15 cellular contexts compared by ENCODE assay signal in genomic region chr18:44857744-44858143, GRCh38.
A peak's percentile ranks its signal among the peaks of the same experiment; 100 is the strongest.
DNase-seq lines count a peak whose midpoint lies in the region; ATAC-seq and TF ChIP-seq lines count a peak whose summit lies in the region.
"Had no signal": no experiment of that assay in that cellular context is flagged by ENCODE, and none has a peak within 500 bp of the region (broad histone marks: within the 10 kb centered on the region; RNA-seq: fewer than 3 reads in every experiment).

No MANE protein-coding gene starts in this region.

- peaks cover 47% of the 10 kb centered on the region for H3K4me1 Mint-ChIP-seq in endothelial cell (ENCODE audit: unreplicated experiment)
- peaks cover 6% of the 10 kb centered on the region for H3K4me1 Mint-ChIP-seq in activated CD8-positive, alpha-beta T cell treated with anti-CD3 and anti-CD28 coated beads for 36 hours (ENCODE audit: low read depth)

- no peak for ATAC-seq in activated CD8-positive, alpha-beta T cell treated with anti-CD3 and anti-CD28 coated beads for 36 hours
- ATAC-seq: A549; CD8-positive, alpha-beta T cell; HepG2 had no signal

- POLR2A ChIA-PET in HEK293T (lab: Yijun Ruan, JAX), result no interaction called here
- POLR2A ChIA-PET in activated CD8-positive, alpha-beta T cell treated with anti-CD3 and anti-CD28 coated beads for 36 hours (lab: Charles Lee), result no interaction called here

- intact Hi-C loops in activated CD8-positive, alpha-beta T cell treated with anti-CD3 and anti-CD28 coated beads for 36 hours (cut with micrococcal nuclease), result no loop called here

- H3K36me3 Mint-ChIP-seq in endothelial cell (ENCODE audit: low read depth, unreplicated experiment), result peaks cover 30% of the 10 kb centered on the region
- no peaks in the 10 kb centered on the region for H3K36me3 Mint-ChIP-seq in activated CD8-positive, alpha-beta T cell treated with anti-CD3 and anti-CD28 coated beads for 36 hours (ENCODE audit: low read depth)
- H3K36me3 Mint-ChIP-seq: CD14-positive monocyte; CD8-positive, alpha-beta T cell had no signal

- H3K9me3 Mint-ChIP-seq in endothelial cell (ENCODE audit: unreplicated experiment), result no peaks in the 10 kb centered on the region
- H3K9me3 Mint-ChIP-seq in activated CD8-positive, alpha-beta T cell treated with anti-CD3 and anti-CD28 coated beads for 36 hours, result no peaks in the 10 kb centered on the region
- H3K9me3 Mint-ChIP-seq: CD8-positive, alpha-beta T cell had no signal

- DNase-seq in endothelial cell (ENCODE audit: low spot score), result no peak
- DNase-seq in foreskin fibroblast, result no peak
- DNase-seq in HEK293T (ENCODE audit: extremely low spot score), result no peak
- DNase-seq in activated CD8-positive, alpha-beta T cell treated with anti-CD3 and anti-CD28 coated beads for 36 hours, result no peak
- no peak for DNase-seq in Ammon's horn (ENCODE audit: low spot score)
- DNase-seq: CD8-positive, alpha-beta T cell; COR-L47; DND-41; GDM1; HCEC 1CT had no signal

- H3K9ac ChIP-seq in rectal smooth muscle tissue (ENCODE audit: low read length), result no peak overlapping the region
- H3K9ac ChIP-seq in stomach smooth muscle (ENCODE audit: low read length in 2 of 2), result no peak overlapping the region

- H3K27ac Mint-ChIP-seq in endothelial cell (ENCODE audit: unreplicated experiment), result peak overlapping the region; percentile 70
- H3K27ac Mint-ChIP-seq in activated CD8-positive, alpha-beta T cell treated with anti-CD3 and anti-CD28 coated beads for 36 hours, result no peak overlapping the region
- H3K27ac Mint-ChIP-seq: CD14-positive monocyte; CD8-positive, alpha-beta T cell had no signal

- H3K4me3 Mint-ChIP-seq in endothelial cell (ENCODE audit: unreplicated experiment), result no peak overlapping the region
- no peak overlapping the region for H3K4me3 Mint-ChIP-seq in activated CD8-positive, alpha-beta T cell treated with anti-CD3 and anti-CD28 coated beads for 36 hours
- H3K4me3 Mint-ChIP-seq: CD14-positive monocyte; CD8-positive, alpha-beta T cell had no signal

- H3K36me3 ChIP-seq in rectal smooth muscle tissue (ENCODE audit: control insufficient read depth, insufficient read depth, low read length), result no peaks in the 10 kb centered on the region
- H3K36me3 ChIP-seq in stomach smooth muscle (ENCODE audit: control insufficient read depth in 2 of 2, insufficient read depth in 2 of 2, low read length in 2 of 2), result peaks cover 0 to 6% of the 10 kb centered on the region in 2 donors

- CTCF ChIA-PET in HEK293T (lab: Yijun Ruan, JAX), result no interaction called here
- CTCF ChIA-PET in activated CD8-positive, alpha-beta T cell treated with anti-CD3 and anti-CD28 coated beads for 36 hours (lab: Charles Lee), result no interaction called here

- peaks cover 8% of the 10 kb centered on the region for H3K27me3 Mint-ChIP-seq in endothelial cell (ENCODE audit: unreplicated experiment)
- H3K27me3 Mint-ChIP-seq in activated CD8-positive, alpha-beta T cell treated with anti-CD3 and anti-CD28 coated beads for 36 hours, result peaks cover 8% of the 10 kb centered on the region

- H3K4me1 ChIP-seq in rectal smooth muscle tissue (ENCODE audit: control insufficient read depth, insufficient read depth, low read length) (peaks cover 3% of the 10 kb centered on the region), stomach smooth muscle (ENCODE audit: control insufficient read depth, insufficient read depth, low read length) (peaks cover 24% of the 10 kb centered on the region)
- H3K4me1 ChIP-seq: A549 had no signal

- H3K27me3 ChIP-seq in rectal smooth muscle tissue (ENCODE audit: control insufficient read depth, insufficient read depth, low read length) (no peaks in the 10 kb centered on the region), stomach smooth muscle (ENCODE audit: control insufficient read depth in 1 of 2, insufficient read depth in 2 of 2, low read length in 2 of 2) (no peaks in the 10 kb centered on the region)

- no peak for TF ChIP-seq CTCF in endothelial cell (IDR thresholded peaks at IDR 0.05; ENCODE audit: unreplicated experiment)
- TF ChIP-seq CTCF in foreskin fibroblast (IDR thresholded peaks at IDR 0.05; ENCODE audit: low read depth, low read length), result no peak
- TF ChIP-seq CTCF in activated CD8-positive, alpha-beta T cell treated with anti-CD3 and anti-CD28 coated beads for 36 hours (IDR thresholded peaks at IDR 0.05), result no peak

- H3K9me3 ChIP-seq in stomach smooth muscle (ENCODE audit: control insufficient read depth in 2 of 2, low read length in 2 of 2), result no peaks in the 10 kb centered on the region
- H3K9me3 ChIP-seq: A549 had no signal

- peak overlapping the region; percentile 15 for H3K27ac ChIP-seq in rectal smooth muscle tissue (ENCODE audit: low read depth, low read length)
- peak overlapping the region; percentile 1 for H3K27ac ChIP-seq in stomach smooth muscle (ENCODE audit: low read length)
- H3K27ac ChIP-seq: A549 had no signal

- H3K4me3 ChIP-seq in rectal smooth muscle tissue (ENCODE audit: low read length), result no peak overlapping the region
- no peak overlapping the region for H3K4me3 ChIP-seq in stomach smooth muscle (ENCODE audit: low read length in 2 of 2)
- H3K4me3 ChIP-seq in foreskin fibroblast (ENCODE audit: low read depth in 1 of 2, low read length in 2 of 2), result no peak overlapping the region
- H3K4me3 ChIP-seq: A549 had no signal

TF ChIP-seq in HEK293T, 16 proteins besides CTCF, POLR2A, EP300 and RAD21:
- TF ChIP-seq HDGF (IDR thresholded peaks at IDR 0.05; ENCODE audit: borderline replicate concordance), result no peak
- TF ChIP-seq FOXA1 (IDR thresholded peaks at IDR 0.05), result no peak
- no peak for TF ChIP-seq CTBP1 (IDR thresholded peaks at IDR 0.05; ENCODE audit: borderline replicate concordance)
- no peak for TF ChIP-seq ELF4 (IDR thresholded peaks at IDR 0.05)
- no peak for TF ChIP-seq FOXK2 (IDR thresholded peaks at IDR 0.05)
- TF ChIP-seq SP1 (IDR thresholded peaks at IDR 0.05), result no peak
- no peak for TF ChIP-seq ZNF384 (IDR thresholded peaks at IDR 0.05)
- no peak for TF ChIP-seq NFRKB (IDR thresholded peaks at IDR 0.05)
